Comparison of ENCODE assay signal across 9 cellular contexts in the genomic region with DNA sequence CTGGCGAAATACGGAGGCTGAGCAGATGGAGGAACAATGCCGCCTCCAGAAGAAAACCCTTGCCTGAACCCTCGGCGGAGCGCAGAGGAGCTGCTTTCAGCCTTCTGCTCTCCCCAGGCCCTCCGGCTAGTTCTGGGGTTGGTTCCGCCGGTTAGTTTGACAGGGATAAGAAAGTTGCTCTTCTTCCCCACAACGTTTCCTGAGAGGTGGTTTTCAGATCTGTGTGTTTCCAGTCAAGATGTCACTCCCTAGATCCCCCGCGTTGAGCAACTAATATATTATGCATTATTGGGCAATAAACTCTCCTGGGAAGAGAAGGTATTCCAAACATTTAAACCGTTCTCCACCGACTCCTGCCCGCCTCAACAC. TPM values are rescaled to one million over a fixed set of nuclear protein-coding genes. Genes with fewer than 3 reads are reported as not detected.
A peak's percentile ranks its signal among the peaks of the same experiment; 100 is the strongest.
DNase-seq lines count a peak whose midpoint lies in the region; ATAC-seq and TF ChIP-seq lines count a peak whose summit lies in the region.
"Had no signal": no experiment of that assay in that cellular context is flagged by ENCODE, and none has a peak within 500 bp of the region (broad histone marks: within the 10 kb centered on the region; RNA-seq: fewer than 3 reads in every experiment).

No MANE protein-coding gene starts in this region.

- H3K27me3 ChIP-seq in PC-9 (ENCODE audit: insufficient read depth, low read depth), result peaks cover 44% of the 10 kb centered on the region
- H3K27me3 ChIP-seq in trophoblast cell (ENCODE audit: insufficient read depth, low read length), result peaks cover 8% of the 10 kb centered on the region

- no peak overlapping the region for H3K18ac ChIP-seq in trophoblast cell (ENCODE audit: low read length)

- H3K4ac ChIP-seq in trophoblast cell (ENCODE audit: low read depth, low read length), result no peak overlapping the region

- H3K36me3 ChIP-seq in PC-9 (ENCODE audit: low read depth) (no peaks in the 10 kb centered on the region), trophoblast cell (ENCODE audit: control insufficient read depth in 1 of 2, insufficient read depth in 2 of 2, low read length in 2 of 2) (no peaks in the 10 kb centered on the region), OCI-LY7 (ENCODE audit: insufficient read depth, low read length) (no peaks in the 10 kb centered on the region)

- H3K9me3 ChIP-seq in PC-9 (ENCODE audit: insufficient read depth, low read depth), result no peaks in the 10 kb centered on the region
- no peaks in the 10 kb centered on the region for H3K9me3 ChIP-seq in trophoblast cell (ENCODE audit: insufficient read depth, low read depth, low read length)
- no peaks in the 10 kb centered on the region for H3K9me3 ChIP-seq in OCI-LY7 (ENCODE audit: low read length)

- TF ChIP-seq CTCF in Calu3 (IDR thresholded peaks at IDR 0.05; ENCODE audit: unreplicated experiment) (no peak), PC-9 (conservative IDR thresholded peaks at IDR 0.05) (no peak; the same call in 1 of the 2 replicates), OCI-LY7 (conservative IDR thresholded peaks at IDR 0.05; ENCODE audit: low read length) (no peak)

- peak overlapping the region; percentile 77 for H3K4me3 Mint-ChIP-seq in Calu3 (ENCODE audit: low read depth, unreplicated experiment)

- H2AK5ac ChIP-seq in trophoblast cell (ENCODE audit: low read length), result no peak overlapping the region

- H3K9ac ChIP-seq in trophoblast cell (ENCODE audit: low read length), result no peak overlapping the region

- no peaks in the 10 kb centered on the region for H3K9me2 ChIP-seq in PC-9 (ENCODE audit: insufficient read depth)
- no peaks in the 10 kb centered on the region for H3K9me2 ChIP-seq in OCI-LY7 (ENCODE audit: insufficient read depth, low read length)

- ATAC-seq in HG03095 (IDR thresholded peaks at IDR 0.05; ENCODE audit: unreplicated experiment) (no peak), GM21390 (IDR thresholded peaks at IDR 0.05; ENCODE audit: unreplicated experiment) (no peak)

- H2BK120ac ChIP-seq in trophoblast cell (ENCODE audit: insufficient read depth, low read length, poor library complexity), result no peak overlapping the region

- intact Hi-C loops in Calu3 (cut with micrococcal nuclease; ENCODE audit: unreplicated experiment) (loop anchor here (5.0 to 10.0 kb wide), 3 partner anchors 176 to 413 kb away; no protein-coding TSS in a partner anchor), PC-9 (cut with micrococcal nuclease; ENCODE audit: unreplicated experiment) (loop anchor here (5.0 to 10.0 kb wide), 3 partner anchors 553 to 1044 kb away; no protein-coding TSS in a partner anchor), OCI-LY7 (cut with micrococcal nuclease; ENCODE audit: unreplicated experiment) (no loop called here)

- peak overlapping the region; percentile 2 for H3K27ac Mint-ChIP-seq in Calu3 (ENCODE audit: unreplicated experiment)

- H4K20me1 ChIP-seq in PC-9 (ENCODE audit: insufficient read depth) (no peaks in the 10 kb centered on the region), OCI-LY7 (ENCODE audit: insufficient read depth, low read length) (no peaks in the 10 kb centered on the region)

- H3K27ac ChIP-seq in PC-9 (no peak overlapping the region), trophoblast cell (ENCODE audit: low read depth, low read length) (no peak overlapping the region), OCI-LY7 (ENCODE audit: low read depth, low read length, poor library complexity, severe bottlenecking) (no peak overlapping the region)

- peak overlapping the region; percentile 85 for H3K4me2 ChIP-seq in PC-9
- H3K4me2 ChIP-seq in trophoblast cell (ENCODE audit: low read length), result peak overlapping the region; percentile 96
- no peak overlapping the region for H3K4me2 ChIP-seq in OCI-LY7 (ENCODE audit: low read length)

- POLR2A ChIA-PET in PC-9 (lab: Charles Lee; ENCODE audit: unreplicated experiment), result interaction anchor here (0.6 kb wide), 1 partner anchor 20 kb away, joined by 3 read pairs; no protein-coding TSS in a partner anchor
- POLR2A ChIA-PET in OCI-LY7 (lab: Charles Lee), result no interaction called here

- peaks cover 35% of the 10 kb centered on the region for H3K27me3 Mint-ChIP-seq in Calu3 (ENCODE audit: unreplicated experiment)

- H3K4me3 ChIP-seq in PC-9, result peak overlapping the region; percentile 56
- H3K4me3 ChIP-seq in trophoblast cell (ENCODE audit: low read depth, low read length), result peak overlapping the region; percentile 74
- no peak overlapping the region for H3K4me3 ChIP-seq in OCI-LY7 (ENCODE audit: low read depth, low read length, poor library complexity, severe bottlenecking)

- H3K36me3 Mint-ChIP-seq in Calu3 (ENCODE audit: insufficient read depth, unreplicated experiment), result peaks cover 37% of the 10 kb centered on the region

- H3F3A ChIP-seq in PC-9 (ENCODE audit: insufficient read depth, low read depth), result peaks cover 6% of the 10 kb centered on the region; the same call in 1 of the 2 replicates

- DNase-seq in Calu3 (no peak), PC-9 (peak in 1 of 2 experiments; percentile 56), glomerular visceral epithelial cell (ENCODE audit: extremely low spot score) (peak; percentile 66), trophoblast cell (peak; percentile 54 to 84), OCI-LY7 (ENCODE audit: low spot score) (no peak)
- no peak for DNase-seq in NK-92 treated with Interleukin-12 subunit alpha and Interleukin-12 subunit beta, amount 100 ng/mL, for 24 hours (lab: John Stamatoyannopoulos, UW)
- DNase-seq: activated gamma-delta T cell had no signal

- BruUV-seq in Calu3 (replicated peaks; lab: Mats Ljungman, UMichigan) (no TSS peak), PC-9 (replicated peaks; lab: Mats Ljungman, UMichigan) (no TSS peak), OCI-LY7 (replicated peaks; lab: Mats Ljungman, UMichigan) (no TSS peak)

- CTCF ChIA-PET in Calu3 (lab: Charles Lee) (interaction anchor here (1.8 kb wide), 1 partner anchor 155 kb away, joined by 6 read pairs; no protein-coding TSS in a partner anchor), PC-9 (lab: Charles Lee) (no interaction called here), OCI-LY7 (lab: Charles Lee; ENCODE audit: unreplicated experiment) (no interaction called here)

- H2AFZ ChIP-seq in PC-9, result peak overlapping the region; percentile 88
- no peak overlapping the region for H2AFZ ChIP-seq in trophoblast cell (ENCODE audit: insufficient read depth, low read length, poor library complexity)
- H2AFZ ChIP-seq in OCI-LY7 (ENCODE audit: low read length), result no peak overlapping the region

- H3K4me1 ChIP-seq in PC-9 (replicated peaks; ENCODE audit: insufficient read depth) (peaks cover 30% of the 10 kb centered on the region), trophoblast cell (ENCODE audit: control insufficient read depth in 1 of 2, insufficient read depth in 2 of 2, low read length in 2 of 2) (peaks cover 2 to 7% of the 10 kb centered on the region in 2 experiments), OCI-LY7 (ENCODE audit: insufficient read depth, low read length, poor library complexity, severe bottlenecking) (no peaks in the 10 kb centered on the region)

- H2BK12ac ChIP-seq in trophoblast cell (ENCODE audit: low read length), result no peak overlapping the region

- H3K4me1 Mint-ChIP-seq in Calu3 (ENCODE audit: low read depth, unreplicated experiment), result peaks cover 23% of the 10 kb centered on the region

- H4K91ac ChIP-seq in trophoblast cell (ENCODE audit: low read depth, low read length), result no peak overlapping the region

- H4K8ac ChIP-seq in trophoblast cell (ENCODE audit: low read depth, low read length), result no peak overlapping the region

- no peaks in the 10 kb centered on the region for H3K79me1 ChIP-seq in trophoblast cell (ENCODE audit: low read length)

- no peaks in the 10 kb centered on the region for H3K9me3 Mint-ChIP-seq in Calu3 (ENCODE audit: low read depth, unreplicated experiment)

- no peak overlapping the region for H4K12ac ChIP-seq in trophoblast cell (ENCODE audit: low read depth, low read length)

- no CpG with 5 or more reads among the region's 15 CpGs for WGBS in trophoblast cell (ENCODE audit: extremely low coverage, insufficient coverage, insufficient read length)

- H3K23ac ChIP-seq in trophoblast cell (ENCODE audit: low read length), result no peak overlapping the region

- no peak overlapping the region for H2BK5ac ChIP-seq in trophoblast cell (ENCODE audit: low read depth, low read length, poor library complexity)

- H3K79me2 ChIP-seq in PC-9 (ENCODE audit: low read depth) (no peaks in the 10 kb centered on the region), trophoblast cell (ENCODE audit: control insufficient read depth, insufficient read depth, low read length, poor library complexity) (no peaks in the 10 kb centered on the region), OCI-LY7 (ENCODE audit: insufficient read depth, low read depth, low read length) (no peaks in the 10 kb centered on the region)

- H3K14ac ChIP-seq in trophoblast cell (ENCODE audit: low read length), result no peak overlapping the region

RNA-seq across cellular contexts. Expression of gene NLGN1, which starts 0.6 kb away (rescaled TPM):
- 2.2 and 2.6 TPM in 2 replicates for total RNA-seq in Calu3 (2022)
- 1.4 TPM in 2 replicates for total RNA-seq in PC-9 (2021)
- 0.11 and 0.17 TPM in 2 replicates for polyA plus RNA-seq in trophoblast cell (2013)
- total RNA-seq in OCI-LY7 (2014; rRNA removed; shearing (Covaris generic)), result not detected in 2 replicates
- total RNA-seq in OCI-LY7 (2022), result not detected in 2 replicates

Comparison
In these comparisons a context has a peak if more than half of its experiments do, and no peak if none do; other contexts are left out.
1. DNase-seq: peak in glomerular visceral epithelial cell (single experiment) and trophoblast cell (2 of 2); none in Calu3 (single experiment), NK-92 treated with Interleukin-12 subunit alpha and Interleukin-12 subunit beta, amount 100 ng/mL, for 24 hours (single experiment) and OCI-LY7 (single experiment).